ENCODE assay signal across 17 cellular contexts in the genomic region with DNA sequence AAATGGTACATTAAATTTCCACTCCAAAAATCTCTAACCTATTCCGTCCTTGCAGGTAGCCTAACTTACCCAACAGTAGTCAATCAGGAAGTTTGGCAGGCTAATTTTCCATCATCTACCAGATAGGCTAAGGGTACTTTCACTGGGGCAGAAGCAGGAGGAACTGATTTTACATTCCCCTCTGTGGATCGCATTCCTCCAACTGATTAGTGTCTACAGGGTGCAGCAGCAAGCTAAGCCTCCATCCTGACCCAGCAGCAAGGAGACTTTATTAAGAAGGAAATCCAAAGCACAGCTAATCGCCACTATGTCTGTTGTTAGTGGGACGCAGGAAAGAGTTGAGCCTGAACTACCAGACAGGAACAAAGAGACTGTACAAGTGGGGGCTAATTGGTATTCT.
DNase-seq lines count a peak whose midpoint lies in the region; ATAC-seq and TF ChIP-seq lines count a peak whose summit lies in the region.
"Had no signal": no experiment of that assay in that cellular context is flagged by ENCODE, and none has a peak within 500 bp of the region (broad histone marks: within the 10 kb centered on the region; RNA-seq: fewer than 3 reads in every experiment).

No MANE protein-coding gene starts in this region.

- peaks cover 30% of the 10 kb centered on the region for H3K4me1 ChIP-seq in Loucy (ENCODE audit: insufficient read depth, low read length, poor library complexity, severe bottlenecking)
- peaks cover 3% of the 10 kb centered on the region in 2 donors for H3K4me1 ChIP-seq in neuronal stem cell (ENCODE audit: control insufficient read depth in 2 of 2, insufficient read depth in 1 of 2, low read depth in 1 of 2, low read length in 2 of 2)

- no peak overlapping the region for H2BK120ac ChIP-seq in neuronal stem cell (ENCODE audit: low read depth, low read length)

- ATAC-seq in activated naive CD8-positive, alpha-beta T cell treated with anti-CD3 and anti-CD28 coated beads, Interleukin-2, amount 10 ng/mL, durations not matched to agents 7 days and 5 days (ENCODE audit: low read depth), result no peak
- ATAC-seq in HG02763 (IDR thresholded peaks at IDR 0.05; ENCODE audit: unreplicated experiment), result no peak

- H3K79me2 ChIP-seq in Loucy (ENCODE audit: insufficient read depth, low read length), result no peaks in the 10 kb centered on the region

- no peak overlapping the region for H4K91ac ChIP-seq in neuronal stem cell (ENCODE audit: low read depth, low read length, poor library complexity)

- TF ChIP-seq CTCF in Loucy (conservative IDR thresholded peaks at IDR 0.05; ENCODE audit: low read length) (no peak), brain microvascular endothelial cell (IDR thresholded peaks at IDR 0.05; ENCODE audit: low read depth, low read length, missing control alignments) (no peak)

- H2AK5ac ChIP-seq in neuronal stem cell (ENCODE audit: low read depth, low read length), result no peak overlapping the region

- in situ Hi-C loops in brain microvascular endothelial cell (cut with HindIII; ENCODE audit: low pct_ligation_motif_present, low sequenced_read_pairs), result no loop called here

- H3K9me3 Mint-ChIP-seq in activated naive CD8-positive, alpha-beta T cell treated with anti-CD3 and anti-CD28 coated beads, Interleukin-2, amount 10 ng/mL, durations not matched to agents 7 days and 5 days, result peaks cover 3% of the 10 kb centered on the region

- H3K79me1 ChIP-seq in neuronal stem cell (ENCODE audit: low read depth, low read length), result no peaks in the 10 kb centered on the region

- H2AFZ ChIP-seq in Loucy (ENCODE audit: low read length) (peak overlapping the region; percentile 64), neuronal stem cell (ENCODE audit: low read length) (peak overlapping the region; percentile 15)

- H3K9ac ChIP-seq in Loucy (ENCODE audit: low read depth, low read length, poor library complexity, severe bottlenecking), result no peak overlapping the region
- H3K9ac ChIP-seq in neuronal stem cell (ENCODE audit: low read depth, low read length, poor library complexity), result no peak overlapping the region

- no peak overlapping the region for H4K8ac ChIP-seq in neuronal stem cell (ENCODE audit: low read depth, low read length)

- POLR2A ChIA-PET in activated naive CD8-positive, alpha-beta T cell treated with anti-CD3 and anti-CD28 coated beads, Interleukin-2, amount 10 ng/mL, durations not matched to agents 7 days and 5 days (lab: Charles Lee), result interaction anchor here (0.6 kb wide), 1 partner anchor 108 kb away, joined by 3 read pairs; no protein-coding TSS in a partner anchor

- H3K36me3 ChIP-seq in Loucy (ENCODE audit: insufficient read depth, low read length), result no peaks in the 10 kb centered on the region
- H3K36me3 ChIP-seq in neuronal stem cell (replicated peaks in 1 of 2; ENCODE audit: control insufficient read depth in 2 of 2, insufficient read depth in 2 of 2, low read length in 2 of 2), result no peaks in the 10 kb centered on the region
- H3K36me3 ChIP-seq in brain microvascular endothelial cell (replicated peaks), result no peaks in the 10 kb centered on the region

- H3K27ac ChIP-seq in neuronal stem cell (replicated peaks; ENCODE audit: low read length) (no peak overlapping the region), brain microvascular endothelial cell (no peak overlapping the region)
- H3K27ac ChIP-seq: 22Rv1, C4-2B had no signal

- WGBS in neuronal stem cell (ENCODE audit: extremely low coverage in 2 of 2, insufficient read length in 2 of 2, insufficient replicate concordance in 1 of 2), 2 donors, result no CpG with 5 or more reads among the region's 4 CpGs

- no peaks in the 10 kb centered on the region for H3K27me3 Mint-ChIP-seq in activated naive CD8-positive, alpha-beta T cell treated with anti-CD3 and anti-CD28 coated beads, Interleukin-2, amount 10 ng/mL, durations not matched to agents 7 days and 5 days
- H3K27me3 Mint-ChIP-seq: IgD-negative memory B cell had no signal

- no peak overlapping the region for H3K4me3 ChIP-seq in Loucy (ENCODE audit: low read length, poor library complexity, severe bottlenecking)
- no peak overlapping the region for H3K4me3 ChIP-seq in neuronal stem cell (ENCODE audit: low read length in 2 of 2)
- H3K4me3 ChIP-seq in brain microvascular endothelial cell (ENCODE audit: low read depth, low read length), result no peak overlapping the region

- H2BK5ac ChIP-seq in neuronal stem cell (ENCODE audit: low read length), result no peak overlapping the region

- H3K4me3 Mint-ChIP-seq in activated naive CD8-positive, alpha-beta T cell treated with anti-CD3 and anti-CD28 coated beads, Interleukin-2, amount 10 ng/mL, durations not matched to agents 7 days and 5 days, result peak overlapping the region; percentile 53
- H3K4me3 Mint-ChIP-seq: IgD-negative memory B cell had no signal

- no peaks in the 10 kb centered on the region for H4K20me1 ChIP-seq in Loucy (ENCODE audit: insufficient read depth, low read length, poor library complexity, severe bottlenecking)

- no peaks in the 10 kb centered on the region for H3F3A ChIP-seq in Loucy (ENCODE audit: low read depth)

- H3K9me3 ChIP-seq in Loucy (ENCODE audit: insufficient read depth, low read depth, low read length) (no peaks in the 10 kb centered on the region), neuronal stem cell (replicated peaks in 1 of 2; ENCODE audit: control insufficient read depth in 2 of 2, insufficient read depth in 1 of 2, low read depth in 1 of 2, low read length in 2 of 2) (peaks cover 0 to 3% of the 10 kb centered on the region in 2 donors)

- H2BK15ac ChIP-seq in neuronal stem cell (ENCODE audit: low read length), result no peak overlapping the region

- no peak overlapping the region for H3K4ac ChIP-seq in neuronal stem cell (ENCODE audit: low read length)

- no peaks in the 10 kb centered on the region for H3K9me2 ChIP-seq in Loucy (replicated peaks; ENCODE audit: low read depth, low read length)

- H3K14ac ChIP-seq in neuronal stem cell (ENCODE audit: low read length), result no peak overlapping the region

- peak overlapping the region; percentile 85 for H3K27ac Mint-ChIP-seq in activated naive CD8-positive, alpha-beta T cell treated with anti-CD3 and anti-CD28 coated beads, Interleukin-2, amount 10 ng/mL, durations not matched to agents 7 days and 5 days
- H3K27ac Mint-ChIP-seq: IgD-negative memory B cell had no signal

- peaks cover 31% of the 10 kb centered on the region for H3K4me1 Mint-ChIP-seq in activated naive CD8-positive, alpha-beta T cell treated with anti-CD3 and anti-CD28 coated beads, Interleukin-2, amount 10 ng/mL, durations not matched to agents 7 days and 5 days

- H3K36me3 Mint-ChIP-seq in activated naive CD8-positive, alpha-beta T cell treated with anti-CD3 and anti-CD28 coated beads, Interleukin-2, amount 10 ng/mL, durations not matched to agents 7 days and 5 days, result peaks cover 16% of the 10 kb centered on the region
- H3K36me3 Mint-ChIP-seq: IgD-negative memory B cell had no signal

- no peak overlapping the region for H3K23ac ChIP-seq in neuronal stem cell (ENCODE audit: low read depth, low read length, poor library complexity)

- no peak overlapping the region for H3K18ac ChIP-seq in neuronal stem cell (ENCODE audit: low read length)

- DNase-seq in NCI-H82 (lab: John Stamatoyannopoulos, UW) (peak; percentile 51), NCI-H82 treated with DMSO at 0.1 percent for 48 hours (lab: John Stamatoyannopoulos, UW; ENCODE audit: unreplicated experiment) (no peak), neuronal stem cell (ENCODE audit: low spot score) (no peak), hepatic stellate cell (ENCODE audit: low spot score) (no peak), brain microvascular endothelial cell (no peak)
- DNase-seq in activated naive CD8-positive, alpha-beta T cell treated with anti-CD3 and anti-CD28 coated beads, Interleukin-2, amount 10 ng/mL, durations not matched to agents 7 days and 5 days, result no peak
- DNase-seq: AML-193, DMS79 treated with DMSO at 0.1 percent for 48 hours, NCI-H1105, NCI-H2081 treated with DMSO at 0.1 percent for 48 hours, NCI-H510A, NCI-H748 treated with DMSO at 0.1 percent for 48 hours had no signal

- H3K4me2 ChIP-seq in Loucy (ENCODE audit: low read depth, low read length, poor library complexity, severe bottlenecking) (peak overlapping the region; percentile 21), neuronal stem cell (ENCODE audit: insufficient read depth, low read length, poor library complexity, severe bottlenecking) (no peak overlapping the region)

- H2BK12ac ChIP-seq in neuronal stem cell (ENCODE audit: low read length), result no peak overlapping the region

- H3K27me3 ChIP-seq in Loucy (ENCODE audit: insufficient read depth, low read length, poor library complexity, severe bottlenecking) (no peaks in the 10 kb centered on the region), neuronal stem cell (ENCODE audit: control insufficient read depth in 3 of 3, insufficient read depth in 3 of 3, low read depth in 1 of 3, low read length in 3 of 3) (no peaks in the 10 kb centered on the region), brain microvascular endothelial cell (replicated peaks) (no peaks in the 10 kb centered on the region)
